10 cellular contexts compared by ENCODE assay signal in the genomic region with DNA sequence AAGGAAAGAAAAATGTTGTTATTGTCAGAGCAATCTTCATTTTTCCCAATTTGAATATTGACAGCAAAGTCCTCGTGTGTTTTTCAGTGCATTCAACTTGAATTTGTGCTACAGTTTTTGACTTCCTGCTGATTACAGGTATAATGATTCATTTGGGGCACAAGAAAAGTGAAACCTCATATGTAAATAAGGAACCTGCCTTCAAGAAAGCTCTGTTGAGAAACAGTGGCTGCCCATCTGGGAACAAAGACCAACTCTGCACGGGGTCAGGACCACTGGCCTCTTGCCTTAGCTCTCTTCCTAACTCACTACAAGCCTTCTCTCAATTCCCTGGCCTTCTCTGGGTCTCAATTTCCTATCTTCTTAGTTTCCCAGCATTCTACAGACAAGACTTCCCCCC. TPM values are rescaled to one million over a fixed set of nuclear protein-coding genes. Genes with fewer than 3 reads are reported as not detected.
A peak's percentile ranks its signal among the peaks of the same experiment; 100 is the strongest.
DNase-seq lines count a peak whose midpoint lies in the region; ATAC-seq, FAIRE-seq and TF ChIP-seq lines count a peak whose summit lies in the region.
"Had no signal": no experiment of that assay in that cellular context is flagged by ENCODE, and none has a peak within 500 bp of the region (broad histone marks: within the 10 kb centered on the region; RNA-seq: fewer than 3 reads in every experiment).

No MANE protein-coding gene starts in this region.

- H3K27me3 Mint-ChIP-seq in activated CD4-positive, alpha-beta memory T cell treated with anti-CD3 and anti-CD28 coated beads, Interleukin-2, amount 10 ng/mL, durations not matched to agents 7 days and 5 days: peaks cover 7% of the 10 kb centered on the region

- H3K9me3 Mint-ChIP-seq in activated CD4-positive, alpha-beta memory T cell treated with anti-CD3 and anti-CD28 coated beads, Interleukin-2, amount 10 ng/mL, durations not matched to agents 7 days and 5 days: peaks cover 10% of the 10 kb centered on the region

- peaks cover 15% of the 10 kb centered on the region for H3K36me3 Mint-ChIP-seq in activated CD4-positive, alpha-beta memory T cell treated with anti-CD3 and anti-CD28 coated beads, Interleukin-2, amount 10 ng/mL, durations not matched to agents 7 days and 5 days (ENCODE audit: low read depth)

- no peak for FAIRE-seq in urothelium cell line (lab: Jason Lieb, UNC)

- peak overlapping the region; percentile 28; the same call in 1 of the 2 replicates for H3K4me3 ChIP-seq in GM08714 (ENCODE audit: low read length)

- no peak overlapping the region for H3K4me3 Mint-ChIP-seq in activated CD4-positive, alpha-beta memory T cell treated with anti-CD3 and anti-CD28 coated beads, Interleukin-2, amount 10 ng/mL, durations not matched to agents 7 days and 5 days

- H3K27ac Mint-ChIP-seq in activated CD4-positive, alpha-beta memory T cell treated with anti-CD3 and anti-CD28 coated beads, Interleukin-2, amount 10 ng/mL, durations not matched to agents 7 days and 5 days: peak overlapping the region; percentile 80

- peaks cover 21% of the 10 kb centered on the region for H3K4me1 Mint-ChIP-seq in activated CD4-positive, alpha-beta memory T cell treated with anti-CD3 and anti-CD28 coated beads, Interleukin-2, amount 10 ng/mL, durations not matched to agents 7 days and 5 days

- ATAC-seq in GM19395 (IDR thresholded peaks at IDR 0.05; ENCODE audit: unreplicated experiment) (peak; percentile 98), HG03025 (IDR thresholded peaks at IDR 0.05; ENCODE audit: low FRiP score, unreplicated experiment) (peak; percentile 93)

- peak; percentile 21 for DNase-seq in activated CD4-positive, alpha-beta memory T cell treated with anti-CD3 and anti-CD28 coated beads, Interleukin-2, amount 10 ng/mL, durations not matched to agents 7 days and 5 days
- DNase-seq in RPMI8226 (no peak), urothelium cell line (ENCODE audit: low spot score) (no peak), midbrain (lab: John Stamatoyannopoulos, UW) (no peak), HEK293T (ENCODE audit: extremely low spot score) (no peak)

- POLR2A ChIA-PET in activated CD4-positive, alpha-beta memory T cell treated with anti-CD3 and anti-CD28 coated beads, Interleukin-2, amount 10 ng/mL, durations not matched to agents 7 days and 5 days (lab: Charles Lee): interaction anchor here (0.9 to 3.5 kb wide), 8 partner anchors 11 to 201 kb away, joined by 3 to 15 read pairs (median 4); a partner anchor contains a TSS
- POLR2A ChIA-PET in HEK293T (lab: Yijun Ruan, JAX): no interaction called here

- CTCF ChIA-PET in activated CD4-positive, alpha-beta memory T cell treated with anti-CD3 and anti-CD28 coated beads, Interleukin-2, amount 10 ng/mL, durations not matched to agents 7 days and 5 days (lab: Charles Lee): interaction anchor here (0.5 to 1.9 kb wide), 7 partner anchors 16 to 190 kb away, joined by 3 to 10 read pairs (median 3); a partner anchor contains a TSS
- CTCF ChIA-PET in HEK293T (lab: Yijun Ruan, JAX): interaction anchor here (0.6 kb wide), 1 partner anchor 278 kb away, joined by 3 read pairs; no protein-coding TSS in a partner anchor

TF ChIP-seq in HEK293T, 16 proteins besides CTCF, POLR2A, EP300 and RAD21:
- TF ChIP-seq FOXK2 (IDR thresholded peaks at IDR 0.05) (no peak), ARNT (IDR thresholded peaks at IDR 0.05) (no peak), FOXM1 (IDR thresholded peaks at IDR 0.05; ENCODE audit: borderline replicate concordance) (no peak), SUZ12 (IDR thresholded peaks at IDR 0.05) (no peak), L3MBTL2 (conservative IDR thresholded peaks at IDR 0.05) (no peak)
TF ChIP-seq in HEK293T: peak in this region for 0.

RNA-seq across cellular contexts. Expression of a gene that starts 21.0 kb away (rescaled TPM):
- total RNA-seq in activated CD4-positive, alpha-beta memory T cell treated with anti-CD3 and anti-CD28 coated beads, Interleukin-2, amount 10 ng/mL, durations not matched to agents 7 days and 5 days: 1 to 10 TPM; 2.4 TPM
- total RNA-seq: fibroblast of lung, RPMI7951 had no signal
